Comparison of ENCODE assay signal across 1 cellular context in the genomic region with DNA sequence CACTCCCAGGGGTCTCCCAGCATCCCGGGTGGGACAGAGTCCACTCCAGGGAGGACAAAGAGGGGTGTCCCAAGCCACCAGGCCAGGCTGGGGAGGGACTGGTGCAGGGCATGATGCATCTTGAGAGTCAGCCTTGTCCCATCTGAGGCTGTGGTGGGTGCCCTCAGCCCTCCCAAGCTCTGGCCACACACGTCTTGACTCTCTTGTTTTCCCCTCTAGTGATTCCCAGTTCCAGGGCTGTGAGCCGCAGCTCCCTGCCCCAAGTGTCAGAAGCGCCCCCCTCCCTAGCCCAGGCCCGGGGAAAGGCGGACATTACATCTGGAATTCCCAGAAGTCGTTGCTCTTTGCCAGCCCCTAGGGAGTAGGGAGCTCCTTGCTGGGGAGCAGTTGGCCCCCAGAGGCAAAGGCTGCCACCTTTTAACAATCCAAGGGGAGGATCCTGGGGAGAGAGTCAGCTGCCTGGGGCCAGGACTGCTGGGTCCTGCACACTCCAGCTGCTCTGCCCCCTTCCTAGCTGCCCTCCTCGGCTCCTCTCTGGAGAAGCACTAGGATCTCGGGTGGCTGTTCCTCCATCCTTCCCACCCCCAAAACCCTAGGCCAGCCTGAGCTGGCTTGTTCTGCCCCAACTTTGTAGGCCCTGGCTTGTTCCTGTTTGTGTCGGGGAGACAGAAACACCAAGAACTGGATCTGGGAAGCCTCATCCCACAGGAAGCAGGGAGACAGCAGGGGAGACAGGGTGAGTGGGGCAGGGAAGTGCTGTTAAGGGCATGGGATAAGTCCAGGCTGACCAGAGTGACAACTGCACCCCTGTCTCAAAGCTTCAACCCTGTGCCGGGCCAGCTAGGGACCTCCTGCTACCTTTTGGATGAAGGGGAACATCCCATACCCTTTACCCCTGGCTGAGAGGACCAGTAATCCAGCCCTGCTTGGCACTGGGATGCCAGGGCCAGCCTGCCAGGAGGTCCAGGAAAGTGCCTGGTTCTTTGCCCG.
TF ChIP-seq lines count a peak whose summit lies in the region.

No MANE protein-coding gene starts in this region.

TF ChIP-seq in GM12878, 131 proteins besides CTCF, POLR2A, EP300 and RAD21:
- TF ChIP-seq SIN3A (IDR thresholded peaks at IDR 0.05; ENCODE audit: low read depth, low read length) (no peak), RUNX3 (IDR thresholded peaks at IDR 0.05; ENCODE audit: low read length) (no peak), SRF (IDR thresholded peaks at IDR 0.05; ENCODE audit: low read depth in 2 of 2, low read length in 2 of 2) (no peak), BMI1 (IDR thresholded peaks at IDR 0.05; ENCODE audit: borderline replicate concordance) (no peak), BCLAF1 (IDR thresholded peaks at IDR 0.05) (no peak), ASH2L (IDR thresholded peaks at IDR 0.05; ENCODE audit: borderline replicate concordance, low read depth) (no peak), CREM (IDR thresholded peaks at IDR 0.05; ENCODE audit: low read depth) (no peak), POU2F2 (IDR thresholded peaks at IDR 0.05; ENCODE audit: borderline replicate concordance, low read depth, low read length) (no peak), YBX1 (IDR thresholded peaks at IDR 0.05) (no peak), BHLHE40 (IDR thresholded peaks at IDR 0.05; ENCODE audit: borderline replicate concordance in 1 of 2, low read depth in 2 of 2, low read length in 1 of 2) (no peak), TCF3 (IDR thresholded peaks at IDR 0.05; ENCODE audit: borderline replicate concordance, insufficient read depth, low read depth, low read length) (no peak), DPF2 (IDR thresholded peaks at IDR 0.05) (no peak), NR2C2 (IDR thresholded peaks at IDR 0.05; ENCODE audit: borderline replicate concordance, control insufficient read depth, insufficient read length, low read depth) (no peak), ZNF592 (IDR thresholded peaks at IDR 0.05) (no peak), CUX1 (IDR thresholded peaks at IDR 0.05; ENCODE audit: insufficient replicate concordance, low read depth, low read length) (no peak), CBFB (IDR thresholded peaks at IDR 0.05; ENCODE audit: low read depth) (no peak), HCFC1 (IDR thresholded peaks at IDR 0.05; ENCODE audit: low read length) (no peak), JUND (IDR thresholded peaks at IDR 0.05; ENCODE audit: low read depth, low read length) (no peak), SMAD5 (IDR thresholded peaks at IDR 0.05; ENCODE audit: low read depth) (no peak)
- TF ChIP-seq, protein P1, sequence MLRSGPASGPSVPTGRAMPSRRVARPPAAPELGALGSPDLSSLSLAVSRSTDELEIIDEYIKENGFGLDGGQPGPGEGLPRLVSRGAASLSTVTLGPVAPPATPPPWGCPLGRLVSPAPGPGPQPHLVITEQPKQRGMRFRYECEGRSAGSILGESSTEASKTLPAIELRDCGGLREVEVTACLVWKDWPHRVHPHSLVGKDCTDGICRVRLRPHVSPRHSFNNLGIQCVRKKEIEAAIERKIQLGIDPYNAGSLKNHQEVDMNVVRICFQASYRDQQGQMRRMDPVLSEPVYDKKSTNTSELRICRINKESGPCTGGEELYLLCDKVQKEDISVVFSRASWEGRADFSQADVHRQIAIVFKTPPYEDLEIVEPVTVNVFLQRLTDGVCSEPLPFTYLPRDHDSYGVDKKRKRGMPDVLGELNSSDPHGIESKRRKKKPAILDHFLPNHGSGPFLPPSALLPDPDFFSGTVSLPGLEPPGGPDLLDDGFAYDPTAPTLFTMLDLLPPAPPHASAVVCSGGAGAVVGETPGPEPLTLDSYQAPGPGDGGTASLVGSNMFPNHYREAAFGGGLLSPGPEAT (IDR thresholded peaks at IDR 0.05; ENCODE audit: low read depth) = no peak
TF ChIP-seq in GM12878: peak in this region for 0.
